In genomic region chr17:39664581-39665561, GRCh38 we compare ENCODE assay signal across 14 cellular contexts. TPM values are rescaled to one million over a fixed set of nuclear protein-coding genes. Genes with fewer than 3 reads are reported as not detected.
A peak's percentile ranks its signal among the peaks of the same experiment; 100 is the strongest.
DNase-seq lines count a peak whose midpoint lies in the region; ATAC-seq, FAIRE-seq and TF ChIP-seq lines count a peak whose summit lies in the region.
"Had no signal": no experiment of that assay in that cellular context is flagged by ENCODE, and none has a peak within 500 bp of the region (broad histone marks: within the 10 kb centered on the region; RNA-seq: fewer than 3 reads in every experiment).

TCAP (plus strand) TSS chr17:39665349; CDS start chr17:39665360, 11 bp downstream.

- H3K4me3 Mint-ChIP-seq in neural crest cell, result peak within 1 kb of the TSS; percentile 41
- H3K4me3 Mint-ChIP-seq: activated T-cell treated with anti-CD3 and anti-CD28 coated beads, Interleukin-2, amount 50 U/mL, for 72 hours; central memory CD8-positive, alpha-beta T cell had no signal

- H3K9ac ChIP-seq in BLaER1 (peak within 1 kb of the TSS; percentile 19; the same call in 1 of the 2 replicates), HUES48 (ENCODE audit: low read depth, low read length) (no peak within 1 kb of the TSS)

- H3K27me3 ChIP-seq in BLaER1 (peaks cover 43% of the 10 kb centered on the region), HUES48 (ENCODE audit: control insufficient read depth, insufficient read depth, low read length) (peaks cover 35% of the 10 kb centered on the region), MG63 (no peaks in the 10 kb centered on the region)
- H3K27me3 ChIP-seq: testis had no signal

- no peak for TF ChIP-seq POLR2A in H54 (IDR thresholded peaks at IDR 0.05; ENCODE audit: low read depth, low read length)

- H3K9me3 Mint-ChIP-seq in neural crest cell, result no peaks in the 10 kb centered on the region
- H3K9me3 Mint-ChIP-seq: activated T-cell treated with anti-CD3 and anti-CD28 coated beads, Interleukin-2, amount 50 U/mL, for 72 hours; central memory CD8-positive, alpha-beta T cell had no signal

- peak within 1 kb of the TSS; percentile 35; the same call in 1 of the 2 replicates for H3K27ac ChIP-seq in BLaER1
- H3K27ac ChIP-seq in HUES48 (ENCODE audit: low read depth, low read length), result no peak within 1 kb of the TSS
- H3K27ac ChIP-seq: testis had no signal

- H3K36me3 ChIP-seq in BLaER1 (peaks cover 28% of the 10 kb centered on the region), HUES48 (ENCODE audit: control insufficient read depth, insufficient read depth, low read length) (peaks cover 17% of the 10 kb centered on the region), MG63 (peaks cover 17% of the 10 kb centered on the region)

- H4K20me1 ChIP-seq in BLaER1, result peaks cover 52% of the 10 kb centered on the region

- no peaks in the 10 kb centered on the region for H3K36me3 Mint-ChIP-seq in neural crest cell (ENCODE audit: low read depth)

- H3K4me1 ChIP-seq in BLaER1 (peaks cover 90% of the 10 kb centered on the region), HUES48 (ENCODE audit: control insufficient read depth, insufficient read depth, low read length) (peaks cover 49% of the 10 kb centered on the region)

- H3K4me1 Mint-ChIP-seq in neural crest cell, result peaks cover 14% of the 10 kb centered on the region

- FAIRE-seq in H54 (lab: Jason Lieb, UNC) (no peak), urothelium cell line (lab: Jason Lieb, UNC) (no peak)

- no peak within 1 kb of the TSS for H3K4me3 ChIP-seq in BLaER1
- peak within 1 kb of the TSS; percentile 46; the same call in 1 of the 2 replicates for H3K4me3 ChIP-seq in HUES48 (ENCODE audit: low read depth, low read length)
- H3K4me3 ChIP-seq in MG63, result no peak within 1 kb of the TSS
- H3K4me3 ChIP-seq: testis had no signal

- peaks cover 49% of the 10 kb centered on the region for H3K27me3 Mint-ChIP-seq in neural crest cell (ENCODE audit: low read depth)
- H3K27me3 Mint-ChIP-seq: central memory CD8-positive, alpha-beta T cell had no signal

- H3K9me3 ChIP-seq in BLaER1, result no peaks in the 10 kb centered on the region
- H3K9me3 ChIP-seq in HUES48 (ENCODE audit: control insufficient read depth, insufficient read depth, low read length), result no peaks in the 10 kb centered on the region
- no peaks in the 10 kb centered on the region for H3K9me3 ChIP-seq in MG63
- H3K9me3 ChIP-seq: testis had no signal

- ATAC-seq in Right ventricle myocardium superior (ENCODE audit: poor library complexity), result peak; percentile 51
- ATAC-seq: activated T-cell treated with anti-CD3 and anti-CD28 coated beads, Interleukin-2, amount 50 U/mL, for 72 hours had no signal

- no peak within 1 kb of the TSS for H3K27ac Mint-ChIP-seq in neural crest cell (ENCODE audit: unreplicated experiment)
- H3K27ac Mint-ChIP-seq: activated T-cell treated with anti-CD3 and anti-CD28 coated beads, Interleukin-2, amount 50 U/mL, for 72 hours had no signal

- intact Hi-C loops in Right ventricle myocardium superior (cut with DNase I), result no loop called here

- TF ChIP-seq CTCF in neural crest cell (conservative IDR thresholded peaks at IDR 0.05), result no peak

- DNase-seq in Right ventricle myocardium superior (peak; percentile 79), neural crest cell (ENCODE audit: low read depth, low spot score) (no peak), iPS-NIHi11 (ENCODE audit: low spot score) (no peak), H54 (ENCODE audit: insufficient read length, low spot score) (no peak), urothelium cell line (ENCODE audit: low spot score) (no peak), MG63 (no peak)
- DNase-seq: activated T-cell treated with anti-CD3 and anti-CD28 coated beads, Interleukin-2, amount 50 U/mL, for 72 hours; GOT3; KBM-7; NCI-H2081 treated with DMSO at 0.1 percent for 48 hours; testis had no signal

- H3K4me2 ChIP-seq in BLaER1, result peak within 1 kb of the TSS; percentile 86

RNA-seq across cellular contexts. Expression of gene TCAP, which starts in this region (rescaled TPM):
- total RNA-seq in Right ventricle myocardium superior (5,900 TPM), neural crest cell (1.9 and 2.8 TPM in 2 replicates)
- total RNA-seq in MG63 (2014; rRNA removed; shearing (Covaris generic); ENCODE audit: low replicate concordance), result 0.07 TPM in 1 of 2 replicates, not detected in the other

Comparison
In these comparisons a context has a peak if more than half of its experiments do, and no peak if none do; other contexts are left out.
1. RNA of gene TCAP (total RNA-seq): 5,900 TPM in Right ventricle myocardium superior (single experiment); 1.9 to 2.8 TPM in neural crest cell and 0.07 TPM in MG63; every median in the first group is over 1,000 times any median in the second.